ENCODE assay signal across 15 cellular contexts in genomic region chr9:116701940-116702642, GRCh38. TPM values are rescaled to one million over a fixed set of nuclear protein-coding genes. Genes with fewer than 3 reads are reported as not detected.
A peak's percentile ranks its signal among the peaks of the same experiment; 100 is the strongest.
DNase-seq lines count a peak whose midpoint lies in the region; ATAC-seq and TF ChIP-seq lines count a peak whose summit lies in the region.
"Had no signal": no experiment of that assay in that cellular context is flagged by ENCODE, and none has a peak within 500 bp of the region (broad histone marks: within the 10 kb centered on the region; RNA-seq: fewer than 3 reads in every experiment).

No MANE protein-coding gene starts in this region.

- peaks cover 15% of the 10 kb centered on the region; the same call in 1 of the 2 replicates for H3K36me3 ChIP-seq in PC-3 (ENCODE audit: low read depth, low read length)
- peaks cover 53% of the 10 kb centered on the region for H3K36me3 ChIP-seq in endodermal cell (ENCODE audit: control insufficient read depth, insufficient read depth, low read length)
- H3K36me3 ChIP-seq in left ventricle myocardium inferior, result peaks cover 40% of the 10 kb centered on the region
- peaks cover 37 to 59% of the 10 kb centered on the region in 2 experiments for H3K36me3 ChIP-seq in SK-N-SH (replicated peaks in 1 of 2; ENCODE audit: control insufficient read depth in 1 of 2, insufficient read depth in 2 of 2, low read length in 1 of 2)

- no peak overlapping the region for H3K27ac ChIP-seq in PC-3 (ENCODE audit: low read length)
- H3K27ac ChIP-seq in endodermal cell (ENCODE audit: low read depth, low read length), result no peak overlapping the region
- H3K27ac ChIP-seq in left ventricle myocardium inferior (replicated peaks), result no peak overlapping the region
- H3K27ac ChIP-seq in SK-N-SH (ENCODE audit: low read depth in 2 of 2, low read length in 1 of 2), result no peak overlapping the region
- H3K27ac ChIP-seq: hepatocyte, ovary, transverse colon had no signal

- H3K4me1 Mint-ChIP-seq in stimulated activated naive CD8-positive, alpha-beta T cell treated with anti-CD3 and anti-CD28 coated beads, Interleukin-15, amount 100 ng/mL, for 72 hours, result peaks cover 17% of the 10 kb centered on the region
- H3K4me1 Mint-ChIP-seq in endodermal cell, result peaks cover 27% of the 10 kb centered on the region
- peaks cover 18% of the 10 kb centered on the region for H3K4me1 Mint-ChIP-seq in type B pancreatic cell (ENCODE audit: unreplicated experiment)

- H3K27me3 ChIP-seq in PC-3 (ENCODE audit: low read length) (no peaks in the 10 kb centered on the region), endodermal cell (ENCODE audit: control insufficient read depth, insufficient read depth, low read length, poor library complexity, severe bottlenecking) (no peaks in the 10 kb centered on the region), left ventricle myocardium inferior (ENCODE audit: low read depth) (no peaks in the 10 kb centered on the region), SK-N-SH (ENCODE audit: insufficient read depth) (no peaks in the 10 kb centered on the region)
- H3K27me3 ChIP-seq: hepatocyte, ovary, transverse colon had no signal

- no peaks in the 10 kb centered on the region for H3K27me3 Mint-ChIP-seq in stimulated activated naive CD8-positive, alpha-beta T cell treated with anti-CD3 and anti-CD28 coated beads, Interleukin-15, amount 100 ng/mL, for 72 hours
- no peaks in the 10 kb centered on the region for H3K27me3 Mint-ChIP-seq in endodermal cell (ENCODE audit: insufficient read depth)
- no peaks in the 10 kb centered on the region for H3K27me3 Mint-ChIP-seq in type B pancreatic cell

- no peak for TF ChIP-seq EP300 in SK-N-SH (IDR thresholded peaks at IDR 0.05; ENCODE audit: borderline replicate concordance in 1 of 2, low read depth in 1 of 2, low read length in 1 of 2)

- 81 to 94% methylated on average over 2 of the region's 2 CpGs for WGBS in endodermal cell (ENCODE audit: insufficient coverage in 1 of 2, insufficient read length in 1 of 2), 2 experiments
- WGBS in SK-N-SH (ENCODE audit: low lambda C conversion rate), result 72% methylated on average over 2 of the region's 2 CpGs

- TF ChIP-seq CTCF in PC-3 (conservative IDR thresholded peaks at IDR 0.05; ENCODE audit: low read depth, low read length) (no peak), endodermal cell (conservative IDR thresholded peaks at IDR 0.05) (no peak), type B pancreatic cell (conservative IDR thresholded peaks at IDR 0.05) (no peak), left ventricle myocardium inferior (IDR thresholded peaks at IDR 0.05; ENCODE audit: borderline replicate concordance) (no peak), SK-N-SH (IDR thresholded peaks at IDR 0.05) (no peak)

- H3K4me3 ChIP-seq in PC-3 (ENCODE audit: low read length) (no peak overlapping the region), endodermal cell (ENCODE audit: low read length) (peak overlapping the region; percentile 4), left ventricle myocardium inferior (no peak overlapping the region), SK-N-SH (ENCODE audit: low read depth in 2 of 2, low read length in 1 of 2) (no peak overlapping the region)
- H3K4me3 ChIP-seq: hepatocyte, ovary, transverse colon had no signal

- peak overlapping the region in 1 of 2 donors; percentile 76 for H3K27ac Mint-ChIP-seq in stimulated activated naive CD8-positive, alpha-beta T cell treated with anti-CD3 and anti-CD28 coated beads, Interleukin-15, amount 100 ng/mL, for 72 hours
- no peak overlapping the region for H3K27ac Mint-ChIP-seq in endodermal cell
- no peak overlapping the region for H3K27ac Mint-ChIP-seq in type B pancreatic cell

- H3K9me2 ChIP-seq in PC-3 (replicated peaks; ENCODE audit: low read length) (no peaks in the 10 kb centered on the region), SK-N-SH (no peaks in the 10 kb centered on the region)

- H3K36me3 Mint-ChIP-seq in endodermal cell (ENCODE audit: low read depth), result peaks cover 53% of the 10 kb centered on the region
- peaks cover 45% of the 10 kb centered on the region for H3K36me3 Mint-ChIP-seq in type B pancreatic cell

- peaks cover 19 to 25% of the 10 kb centered on the region in 2 donors for H3K9me3 Mint-ChIP-seq in stimulated activated naive CD8-positive, alpha-beta T cell treated with anti-CD3 and anti-CD28 coated beads, Interleukin-15, amount 100 ng/mL, for 72 hours
- peaks cover 4% of the 10 kb centered on the region for H3K9me3 Mint-ChIP-seq in endodermal cell
- H3K9me3 Mint-ChIP-seq in type B pancreatic cell, result no peaks in the 10 kb centered on the region

- CTCF ChIA-PET in PC-3 (lab: Charles Lee) (no interaction called here), SK-N-SH (lab: Yijun Ruan, JAX) (interaction anchor here (0.9 kb wide), 1 partner anchor 19 kb away, joined by 3 read pairs; no protein-coding TSS in a partner anchor)

- H3K4me2 ChIP-seq in PC-3 (ENCODE audit: low read length), result no peak overlapping the region
- H3K4me2 ChIP-seq in SK-N-SH, result no peak overlapping the region
- H3K4me2 ChIP-seq: hepatocyte had no signal

- peak; percentile 35 for ATAC-seq in stimulated activated naive CD8-positive, alpha-beta T cell treated with anti-CD3 and anti-CD28 coated beads, Interleukin-15, amount 100 ng/mL, for 72 hours
- no peak for ATAC-seq in stimulated activated naive CD8-positive, alpha-beta T cell treated with anti-CD3 and anti-CD28 coated beads, Interleukin-15, Interleukin-2, amounts not matched to agents 100 U/mL and 50 U/mL, for 24 hours
- no peak for ATAC-seq in PC-3
- ATAC-seq: sciatic nerve had no signal

- H3F3A ChIP-seq in PC-3 (ENCODE audit: low read length, unreplicated experiment), result no peaks in the 10 kb centered on the region
- no peaks in the 10 kb centered on the region for H3F3A ChIP-seq in SK-N-SH (replicated peaks; ENCODE audit: insufficient read depth)

- DNase-seq in stimulated activated naive CD8-positive, alpha-beta T cell treated with anti-CD3 and anti-CD28 coated beads, Interleukin-15, amount 100 ng/mL, for 72 hours, result no peak
- no peak for DNase-seq in stimulated activated naive CD8-positive, alpha-beta T cell treated with anti-CD3 and anti-CD28 coated beads, Interleukin-15, Interleukin-2, amounts not matched to agents 100 U/mL and 50 U/mL, for 24 hours
- DNase-seq in PC-3, result peak; percentile 12
- no peak for DNase-seq in endodermal cell
- no peak for DNase-seq in type B pancreatic cell (ENCODE audit: extremely low spot score, unreplicated experiment)
- DNase-seq in left ventricle myocardium inferior, result no peak
- no peak for DNase-seq in OCI-M1 (lab: John Stamatoyannopoulos, UW)
- DNase-seq in SK-N-SH, result no peak
- DNase-seq: activated gamma-delta T cell; NCI-H526 treated with DMSO at 0.1 percent for 48 hours; ovary; stimulated activated naive CD4-positive, alpha-beta T cell; transverse colon had no signal

- TF ChIP-seq RAD21 in SK-N-SH (IDR thresholded peaks at IDR 0.05; ENCODE audit: low read length), result no peak

- H3K79me2 ChIP-seq in PC-3 (ENCODE audit: low read length), result no peaks in the 10 kb centered on the region
- H3K79me2 ChIP-seq in SK-N-SH (ENCODE audit: insufficient read depth), result peaks cover 30% of the 10 kb centered on the region; the same call in 1 of the 2 replicates

- intact Hi-C loops in PC-3 (cut with micrococcal nuclease), result no loop called here
- intact Hi-C loops in left ventricle myocardium inferior (cut with micrococcal nuclease), result no loop called here

- no TSS peak for BruUV-seq in PC-3 (replicated peaks; lab: Mats Ljungman, UMichigan)

- H2AFZ ChIP-seq in PC-3 (ENCODE audit: low read length) (no peak overlapping the region), SK-N-SH (ENCODE audit: low read depth) (no peak overlapping the region)
- H2AFZ ChIP-seq: hepatocyte had no signal

- H3K4me3 Mint-ChIP-seq in stimulated activated naive CD8-positive, alpha-beta T cell treated with anti-CD3 and anti-CD28 coated beads, Interleukin-15, amount 100 ng/mL, for 72 hours, result no peak overlapping the region
- H3K4me3 Mint-ChIP-seq in endodermal cell (no peak overlapping the region), type B pancreatic cell (peak overlapping the region; percentile 35)

- POLR2A ChIA-PET in PC-3 (lab: Charles Lee; ENCODE audit: unreplicated experiment) (interaction anchor here (0.5 kb wide), 1 partner anchor 1188 kb away, joined by 3 read pairs; no protein-coding TSS in a partner anchor), SK-N-SH (lab: Yijun Ruan, JAX) (no interaction called here)

- H3K4me1 ChIP-seq in PC-3 (ENCODE audit: insufficient read depth, low read length) (peaks cover 14% of the 10 kb centered on the region), endodermal cell (ENCODE audit: control insufficient read depth, insufficient read depth, low read length) (peaks cover 9% of the 10 kb centered on the region), left ventricle myocardium inferior (peaks cover 10% of the 10 kb centered on the region), SK-N-SH (ENCODE audit: control insufficient read depth in 1 of 2, insufficient read depth in 2 of 2, low read depth in 1 of 2, low read length in 1 of 2) (no peaks in the 10 kb centered on the region; a peak in 2 of 4 replicates)

- H4K20me1 ChIP-seq in PC-3 (ENCODE audit: low read length) (no peaks in the 10 kb centered on the region), SK-N-SH (ENCODE audit: insufficient read depth) (peaks cover 12% of the 10 kb centered on the region; the same call in 1 of the 2 replicates)

- H3K9me3 ChIP-seq in PC-3 (ENCODE audit: low read length) (no peaks in the 10 kb centered on the region), endodermal cell (ENCODE audit: control insufficient read depth, low read length) (peaks cover 6% of the 10 kb centered on the region), left ventricle myocardium inferior (replicated peaks) (no peaks in the 10 kb centered on the region), SK-N-SH (no peaks in the 10 kb centered on the region)
- H3K9me3 ChIP-seq: ovary, transverse colon had no signal

- no peak overlapping the region for H3K9ac ChIP-seq in PC-3 (ENCODE audit: low read length)
- no peak overlapping the region for H3K9ac ChIP-seq in endodermal cell (ENCODE audit: extremely low read depth, low read length, poor library complexity, severe bottlenecking)
- no peak overlapping the region for H3K9ac ChIP-seq in SK-N-SH

TF ChIP-seq in SK-N-SH, 30 proteins besides CTCF, POLR2A, EP300 and RAD21 (continues in another document):
- no peak for TF ChIP-seq EZH2phosphoT487 (IDR thresholded peaks at IDR 0.05; ENCODE audit: borderline replicate concordance, low read depth)
- no peak for TF ChIP-seq TAF1 (IDR thresholded peaks at IDR 0.05; ENCODE audit: borderline replicate concordance, low read depth, low read length)

RNA-seq across cellular contexts. Expression of gene TRIM32, which starts 15.0 kb away (rescaled TPM):
- total RNA-seq in PC-3 (2014; rRNA removed) (8.1 and 11.6 TPM in 2 replicates), endodermal cell (10 to 100 TPM; 28.0 to 31.3 TPM), type B pancreatic cell (ENCODE audit: low replicate concordance) (20.4 and 29.6 TPM in 2 replicates), left ventricle myocardium inferior (14.9 TPM)
- polyA plus RNA-seq in endodermal cell (2013, experiment 1 of 2), result 17.3 TPM
- polyA plus RNA-seq in endodermal cell (2013, experiment 2 of 2), result 17.7 TPM
- polyA plus RNA-seq in SK-N-SH (2012; rRNA removed), result 10.2 and 14.5 TPM in 2 replicates
- polyA plus RNA-seq in SK-N-SH (2012; cell fraction: cytosol; rRNA removed), result 9.6 and 11.7 TPM in 2 replicates
- 14.8 and 15.0 TPM in 2 replicates for polyA plus RNA-seq in SK-N-SH (2012; cell fraction: nucleus; rRNA removed)
